ENCODE assay signal across 2 cellular contexts in the genomic region with DNA sequence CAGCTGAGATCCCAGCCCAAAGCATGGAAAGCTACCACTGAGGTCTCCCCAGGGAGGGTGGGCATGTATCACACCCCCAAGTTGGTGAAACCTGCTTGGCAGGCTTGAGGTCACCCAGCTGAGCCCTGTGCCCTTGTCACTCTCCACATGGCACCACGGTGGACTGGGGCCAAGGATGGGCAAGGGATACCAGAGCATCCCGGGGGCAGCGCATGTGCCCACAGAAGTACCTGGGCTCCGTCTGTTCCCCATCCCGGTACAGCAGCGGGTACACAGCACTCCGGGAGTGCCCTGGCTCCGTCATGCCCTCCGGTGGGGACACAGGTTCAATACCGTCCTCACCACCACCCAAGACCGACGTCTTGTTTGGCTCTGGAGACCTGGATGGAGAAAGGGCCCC.
TF ChIP-seq lines count a peak whose summit lies in the region.

No MANE protein-coding gene starts in this region.

TF ChIP-seq in HepG2, 621 proteins besides CTCF, POLR2A, EP300 and RAD21:
- TF ChIP-seq HNRNPLL (IDR thresholded peaks at IDR 0.05; ENCODE audit: low read depth, low read length, poor library complexity, severe bottlenecking) (peak; percentile 28), BORCS8-MEF2B (CRISPR knock-in tag; IDR thresholded peaks at IDR 0.05) (no peak), ZNF841 (CRISPR knock-in tag; IDR thresholded peaks at IDR 0.05; ENCODE audit: borderline replicate concordance) (no peak), HNRNPL (IDR thresholded peaks at IDR 0.05; ENCODE audit: low read depth, low read length) (peak; percentile 41; the same call in 1 of the 2 replicates), CENPT (CRISPR knock-in tag; IDR thresholded peaks at IDR 0.05; ENCODE audit: low read depth) (no peak), RXRB (CRISPR knock-in tag; IDR thresholded peaks at IDR 0.05; ENCODE audit: borderline replicate concordance) (no peak)
- TF ChIP-seq, protein P1, sequence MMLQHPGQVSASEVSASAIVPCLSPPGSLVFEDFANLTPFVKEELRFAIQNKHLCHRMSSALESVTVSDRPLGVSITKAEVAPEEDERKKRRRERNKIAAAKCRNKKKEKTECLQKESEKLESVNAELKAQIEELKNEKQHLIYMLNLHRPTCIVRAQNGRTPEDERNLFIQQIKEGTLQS (CRISPR knock-in tag; IDR thresholded peaks at IDR 0.05) = no peak

TF ChIP-seq in H1, 55 proteins besides CTCF, POLR2A, EP300 and RAD21:
- TF ChIP-seq TAF1 (IDR thresholded peaks at IDR 0.05; ENCODE audit: low read depth, low read length) (no peak), CHD2 (IDR thresholded peaks at IDR 0.05; ENCODE audit: low read length) (no peak), HDAC2 (IDR thresholded peaks at IDR 0.05; ENCODE audit: borderline replicate concordance in 1 of 2, low read depth in 2 of 2, low read length in 2 of 2) (no peak), JUND (IDR thresholded peaks at IDR 0.05; ENCODE audit: low read length) (no peak), CHD1 (IDR thresholded peaks at IDR 0.05; ENCODE audit: low read depth, low read length) (no peak)
